In the genomic region with DNA sequence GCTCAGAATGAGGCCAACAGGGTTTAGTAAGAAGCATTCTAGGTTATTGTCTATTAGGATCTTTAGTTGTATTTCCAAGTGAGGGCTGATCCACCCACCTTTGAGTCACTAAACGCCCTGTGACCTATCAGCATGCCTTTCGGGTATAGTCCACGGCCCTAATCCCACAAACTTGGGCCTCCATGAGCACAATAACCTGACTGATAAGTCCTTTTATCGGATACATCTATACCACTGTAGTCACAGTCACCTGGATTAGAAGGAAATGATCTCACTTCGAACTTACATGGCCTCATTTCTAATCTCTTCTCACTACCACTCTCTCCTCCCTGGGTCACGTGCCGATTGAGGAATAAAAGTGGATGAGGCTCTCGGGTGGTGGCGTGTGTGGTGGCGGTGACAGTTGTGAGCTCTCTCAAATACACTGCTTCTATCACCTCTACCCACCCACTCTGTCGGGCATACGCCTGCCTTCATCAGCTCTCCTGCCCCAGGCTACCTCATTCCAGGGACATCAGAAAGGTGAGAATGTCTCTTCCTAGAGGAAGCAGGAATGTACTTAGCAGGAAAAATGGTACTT, we compare ENCODE assay signal across 12 cellular contexts.
DNase-seq lines count a peak whose midpoint lies in the region; ATAC-seq and TF ChIP-seq lines count a peak whose summit lies in the region.
"Had no signal": no experiment of that assay in that cellular context is flagged by ENCODE, and none has a peak within 500 bp of the region (broad histone marks: within the 10 kb centered on the region; RNA-seq: fewer than 3 reads in every experiment).

No MANE protein-coding gene starts in this region.

- 76 to 79% methylated on average over 3 to 12 of the region's 12 CpGs for WGBS in transverse colon (ENCODE audit: low coverage in 1 of 2), 2 donors

- H4K20me1 ChIP-seq in PC-3 (ENCODE audit: low read length) = no peaks in the 10 kb centered on the region

- ATAC-seq in PC-3 (no peak), HG03139 (IDR thresholded peaks at IDR 0.05; ENCODE audit: unreplicated experiment) (no peak)
- ATAC-seq: activated T-cell treated with anti-CD3 and anti-CD28 coated beads, Interleukin-2, amount 50 U/mL, for 72 hours; natural killer cell; T-cell had no signal

- H3K9ac ChIP-seq in PC-3 (ENCODE audit: low read length) (no peak overlapping the region), duodenal mucosa (ENCODE audit: low read depth in 1 of 2, low read length in 2 of 2) (no peak overlapping the region), mucosa of rectum (ENCODE audit: low read depth in 1 of 2, low read length in 2 of 2) (no peak overlapping the region)

- H3F3A ChIP-seq in PC-3 (ENCODE audit: low read length, unreplicated experiment) = no peaks in the 10 kb centered on the region

- H3K9me3 ChIP-seq in PC-3 (ENCODE audit: low read length) (no peaks in the 10 kb centered on the region), duodenal mucosa (ENCODE audit: control insufficient read depth in 1 of 2, low read length in 2 of 2) (no peaks in the 10 kb centered on the region), mucosa of rectum (ENCODE audit: control insufficient read depth in 2 of 2, low read length in 2 of 2) (no peaks in the 10 kb centered on the region), transverse colon (no peaks in the 10 kb centered on the region)

- H3K79me2 ChIP-seq in PC-3 (ENCODE audit: low read length) = 0 out of 2 replicates have a peak, but pooled peaks cover 2% of the 10 kb centered on the region

- no peaks in the 10 kb centered on the region for H3K9me2 ChIP-seq in PC-3 (replicated peaks; ENCODE audit: low read length)

- BruUV-seq in PC-3 (replicated peaks; lab: Mats Ljungman, UMichigan) = no TSS peak

- H3K36me3 ChIP-seq in PC-3 (ENCODE audit: low read depth, low read length) = peaks cover 23% of the 10 kb centered on the region
- peaks cover 12 to 60% of the 10 kb centered on the region in 2 donors for H3K36me3 ChIP-seq in duodenal mucosa (ENCODE audit: control insufficient read depth in 1 of 2, insufficient read depth in 2 of 2, low read length in 2 of 2)
- H3K36me3 ChIP-seq in mucosa of rectum (ENCODE audit: control insufficient read depth in 2 of 2, insufficient read depth in 2 of 2, low read length in 2 of 2) = peaks cover 36 to 51% of the 10 kb centered on the region in 2 donors
- H3K36me3 ChIP-seq in transverse colon = peaks cover 0 to 15% (median 5%) of the 10 kb centered on the region in 4 donors

- TF ChIP-seq CTCF in PC-3 (conservative IDR thresholded peaks at IDR 0.05; ENCODE audit: low read depth, low read length) = no peak
- TF ChIP-seq CTCF in transverse colon (IDR thresholded peaks at IDR 0.05) = no peak

- peaks cover 34% of the 10 kb centered on the region for H3K4me1 ChIP-seq in PC-3 (ENCODE audit: insufficient read depth, low read length)
- peaks cover 3 to 4% of the 10 kb centered on the region in 2 donors for H3K4me1 ChIP-seq in duodenal mucosa (ENCODE audit: control insufficient read depth in 1 of 2, insufficient read depth in 2 of 2, low read length in 2 of 2)
- H3K4me1 ChIP-seq in mucosa of rectum (ENCODE audit: control insufficient read depth in 2 of 2, insufficient read depth in 2 of 2, low read length in 2 of 2) = peaks cover 4 to 7% of the 10 kb centered on the region in 2 donors
- peaks cover 5 to 23% (median 12%) of the 10 kb centered on the region in 4 donors for H3K4me1 ChIP-seq in transverse colon

- no peak overlapping the region for H3K4me3 ChIP-seq in PC-3 (ENCODE audit: low read length)
- H3K4me3 ChIP-seq in duodenal mucosa (ENCODE audit: low read depth in 1 of 2, low read length in 2 of 2) = no peak overlapping the region
- no peak overlapping the region for H3K4me3 ChIP-seq in mucosa of rectum (ENCODE audit: low read length in 2 of 2)
- H3K4me3 ChIP-seq in transverse colon = no peak overlapping the region

- in situ Hi-C loops in transverse colon (cut with MboI; ENCODE audit: low pct_ligation_motif_present in 1 of 4, low pct_unique_long_range_greater_than_20kb in 1 of 4, low sequenced_read_pairs in 3 of 4) = no loop called here

- H3K4me2 ChIP-seq in PC-3 (ENCODE audit: low read length) = peak overlapping the region; percentile 53

- TF ChIP-seq POLR2A in transverse colon (IDR thresholded peaks at IDR 0.05) = no peak

- POLR2A ChIA-PET in PC-3 (lab: Charles Lee; ENCODE audit: unreplicated experiment) = no interaction called here

- intact Hi-C loops in PC-3 (cut with micrococcal nuclease) (no loop called here), transverse colon (cut with DNase I; ENCODE audit: low total_unique reads) (no loop called here)

- CTCF ChIA-PET in PC-3 (lab: Charles Lee) = no interaction called here

- H3K27me3 ChIP-seq in PC-3 (ENCODE audit: low read length) (no peaks in the 10 kb centered on the region), duodenal mucosa (ENCODE audit: control insufficient read depth in 1 of 2, insufficient read depth in 2 of 2, low read length in 2 of 2) (no peaks in the 10 kb centered on the region), mucosa of rectum (ENCODE audit: control insufficient read depth in 2 of 2, insufficient read depth in 2 of 2, low read length in 2 of 2) (no peaks in the 10 kb centered on the region), transverse colon (no peaks in the 10 kb centered on the region)

- no peak for TF ChIP-seq EP300 in transverse colon (IDR thresholded peaks at IDR 0.05; ENCODE audit: low read depth)

- no peak overlapping the region for H2AFZ ChIP-seq in PC-3 (ENCODE audit: low read length)

- H3K27ac ChIP-seq in PC-3 (ENCODE audit: low read length) (peak overlapping the region; percentile 37), duodenal mucosa (ENCODE audit: low read depth, low read length) (peak overlapping the region; percentile 54), mucosa of rectum (ENCODE audit: low read depth in 2 of 2, low read length in 2 of 2) (peak overlapping the region; percentile 23 to 56), transverse colon (peak overlapping the region; percentile 76 to 86 (median 80))

- DNase-seq in PC-3 (peak; percentile 13), transverse colon (no peak), hepatic stellate cell (ENCODE audit: low spot score) (no peak), NCI-H82 (lab: John Stamatoyannopoulos, UW) (no peak), NCI-H345 (lab: John Stamatoyannopoulos, UW) (no peak)
- DNase-seq: activated T-cell treated with anti-CD3 and anti-CD28 coated beads, Interleukin-2, amount 50 U/mL, for 72 hours; natural killer cell; NCI-H1105; T-cell had no signal
